10 cellular contexts compared by ENCODE assay signal in genomic region chr1:154983776-154984466, GRCh38. TPM values are rescaled to one million over a fixed set of nuclear protein-coding genes. Genes with fewer than 3 reads are reported as not detected.
DNase-seq lines count a peak whose midpoint lies in the region; ATAC-seq and TF ChIP-seq lines count a peak whose summit lies in the region.
"Had no signal": no experiment of that assay in that cellular context is flagged by ENCODE, and none has a peak within 500 bp of the region (broad histone marks: within the 10 kb centered on the region; RNA-seq: fewer than 3 reads in every experiment).

No MANE protein-coding gene starts in this region.

- no peak overlapping the region for H2AFZ ChIP-seq in ACC112 (ENCODE audit: low read length, unreplicated experiment)

- H3K27me3 ChIP-seq in ACC112 (ENCODE audit: insufficient read depth, low read length) (no peaks in the 10 kb centered on the region), mucosa of stomach (ENCODE audit: control insufficient read depth, insufficient read depth, low read length) (no peaks in the 10 kb centered on the region)

- DNase-seq in chondrocyte (ENCODE audit: low spot score) (peak; percentile 58), H4 (ENCODE audit: low spot score) (no peak), foreskin melanocyte (no peak), SIG-M5 (lab: John Stamatoyannopoulos, UW) (no peak)

- peaks cover 6% of the 10 kb centered on the region for H3K4me1 Mint-ChIP-seq in chondrocyte (ENCODE audit: low read depth)

- peak; percentile 5 for ATAC-seq in HG03439 (IDR thresholded peaks at IDR 0.05; ENCODE audit: unreplicated experiment)
- no peak for ATAC-seq in GM18502 (IDR thresholded peaks at IDR 0.05; ENCODE audit: poor library complexity, unreplicated experiment)

- no peaks in the 10 kb centered on the region for H3K9me3 ChIP-seq in mucosa of stomach (ENCODE audit: control insufficient read depth, low read length)

- H3K4me3 Mint-ChIP-seq in chondrocyte (ENCODE audit: unreplicated experiment), result no peak overlapping the region

- peaks cover 3% of the 10 kb centered on the region for H3K36me3 Mint-ChIP-seq in chondrocyte (ENCODE audit: low read depth)
- H3K36me3 Mint-ChIP-seq: natural killer cell had no signal

- H3K36me3 ChIP-seq in ACC112 (ENCODE audit: insufficient read depth, low read length) (peaks cover 10% of the 10 kb centered on the region; the same call in 1 of the 2 replicates), mucosa of stomach (ENCODE audit: control insufficient read depth, insufficient read depth, low read length) (no peaks in the 10 kb centered on the region)

- no peak overlapping the region for H3K27ac Mint-ChIP-seq in chondrocyte (ENCODE audit: unreplicated experiment)
- H3K27ac Mint-ChIP-seq: natural killer cell had no signal

- H3K9me3 Mint-ChIP-seq in chondrocyte (ENCODE audit: low read depth), result no peaks in the 10 kb centered on the region
- H3K9me3 Mint-ChIP-seq: natural killer cell had no signal

- TF ChIP-seq CTCF in chondrocyte (IDR thresholded peaks at IDR 0.05), result no peak

- no peaks in the 10 kb centered on the region for H3K27me3 Mint-ChIP-seq in chondrocyte (ENCODE audit: low read depth)

- H3K4me3 ChIP-seq in ACC112 (ENCODE audit: low read depth, low read length), result peak overlapping the region; percentile 80
- H3K4me3 ChIP-seq in mucosa of stomach (ENCODE audit: low read length), result peak overlapping the region; percentile 95

- H3K4me1 ChIP-seq in ACC112 (ENCODE audit: control insufficient read depth, insufficient read depth, low read length, unreplicated experiment) (no peaks in the 10 kb centered on the region), mucosa of stomach (ENCODE audit: control insufficient read depth, insufficient read depth, low read length) (peaks cover 13% of the 10 kb centered on the region)

- peaks cover 18% of the 10 kb centered on the region for H3K79me2 ChIP-seq in ACC112 (ENCODE audit: control insufficient read depth, insufficient read depth, low read length, unreplicated experiment)

- peak overlapping the region; percentile 82 for H3K9ac ChIP-seq in mucosa of stomach (ENCODE audit: low read length)

- no peak overlapping the region for H3K27ac ChIP-seq in ACC112 (ENCODE audit: low read depth, low read length)

RNA-seq across cellular contexts. Expression of gene FLAD1, which starts 0.8 kb away (rescaled TPM):
- total RNA-seq in chondrocyte, result 23.0 to 30.8 TPM (median 28.7 TPM) in 3 replicates
- total RNA-seq in H4 (2014; rRNA removed; shearing (Covaris generic)), result 31.4 and 37.9 TPM in 2 replicates

RNA-seq across cellular contexts. Expression of gene CKS1B, which starts 9.4 kb away (rescaled TPM):
- 23.2 to 34.0 TPM (median 26.8 TPM) in 3 replicates for total RNA-seq in chondrocyte
- total RNA-seq in H4 (2014; rRNA removed; shearing (Covaris generic)), result 170 and 248 TPM in 2 replicates

RNA-seq across cellular contexts. Expression of gene LENEP, which starts 9.5 kb away (rescaled TPM):
- 0.72 to 0.85 TPM in 2 of 3 replicates, not detected in the other for total RNA-seq in chondrocyte
- not detected in 2 replicates for total RNA-seq in H4 (2014; rRNA removed; shearing (Covaris generic))
- total RNA-seq: LHCN-M2, natural killer cell had no signal

RNA-seq across cellular contexts. Expression of gene SHC1, which starts 13.4 kb away (rescaled TPM):
- 251 to 316 TPM (median 256 TPM) in 3 replicates for total RNA-seq in chondrocyte
- total RNA-seq in H4 (2014; rRNA removed; shearing (Covaris generic)), result 163 and 170 TPM in 2 replicates

RNA-seq across cellular contexts. Expression of gene ZBTB7B, which starts 18.7 kb away (rescaled TPM):
- total RNA-seq in chondrocyte, result 34.8 to 42.9 TPM (median 41.1 TPM) in 3 replicates
- total RNA-seq in H4 (2014; rRNA removed; shearing (Covaris generic)), result 8.3 and 10.6 TPM in 2 replicates
